10 cellular contexts compared by ENCODE assay signal in genomic region chr1:36352910-36353878, GRCh38. TPM values are rescaled to one million over a fixed set of nuclear protein-coding genes. Genes with fewer than 3 reads are reported as not detected.
A peak's percentile ranks its signal among the peaks of the same experiment; 100 is the strongest.
DNase-seq lines count a peak whose midpoint lies in the region; ATAC-seq and TF ChIP-seq lines count a peak whose summit lies in the region.
"Had no signal": no experiment of that assay in that cellular context is flagged by ENCODE, and none has a peak within 500 bp of the region (broad histone marks: within the 10 kb centered on the region; RNA-seq: fewer than 3 reads in every experiment).

No MANE protein-coding gene starts in this region.

- peaks cover 83% of the 10 kb centered on the region for H3K36me3 Mint-ChIP-seq in activated T-cell treated with anti-CD3 and anti-CD28 coated beads, Interleukin-2, amount 50 U/mL, for 24 hours (ENCODE audit: low read depth)
- H3K36me3 Mint-ChIP-seq in activated T-cell treated with anti-CD3 and anti-CD28 coated beads, Interleukin-2, amount 50 U/mL, for 72 hours (ENCODE audit: insufficient read depth in 2 of 2), result peaks cover 3 to 15% of the 10 kb centered on the region in 2 donors

- peaks cover 28% of the 10 kb centered on the region for H3K4me1 Mint-ChIP-seq in activated T-cell treated with anti-CD3 and anti-CD28 coated beads, Interleukin-2, amount 50 U/mL, for 24 hours (ENCODE audit: low read depth)
- H3K4me1 Mint-ChIP-seq in activated T-cell treated with anti-CD3 and anti-CD28 coated beads, Interleukin-2, amount 50 U/mL, for 72 hours (ENCODE audit: low read depth), result peaks cover 25% of the 10 kb centered on the region

- no peak for DNase-seq in activated T-cell treated with anti-CD3 and anti-CD28 coated beads, Interleukin-2, amount 50 U/mL, for 24 hours
- DNase-seq in activated T-cell treated with anti-CD3 and anti-CD28 coated beads, Interleukin-2, amount 50 U/mL, for 72 hours, result no peak
- peak; percentile 54 for DNase-seq in adipocyte (ENCODE audit: low read depth)
- peak; percentile 75 to 89 for DNase-seq in foreskin fibroblast
- peak; percentile 51 for DNase-seq in stromal cell of bone marrow (ENCODE audit: low read depth)
- DNase-seq in DMS53 treated with DMSO at 0.1 percent for 48 hours (lab: John Stamatoyannopoulos, UW; ENCODE audit: unreplicated experiment), result no peak
- DNase-seq: NCI-H1417; stimulated activated naive CD8-positive, alpha-beta T cell treated with anti-CD3 and anti-CD28 coated beads, Interleukin-15, Interleukin-2, amounts not matched to agents 100 U/mL and 50 U/mL, for 24 hours had no signal

- H3K4me3 ChIP-seq in adipocyte (ENCODE audit: low read length), result no peak overlapping the region
- no peak overlapping the region for H3K4me3 ChIP-seq in foreskin fibroblast (ENCODE audit: low read depth in 1 of 2, low read length in 2 of 2)

- no peaks in the 10 kb centered on the region for H3K27me3 Mint-ChIP-seq in activated T-cell treated with anti-CD3 and anti-CD28 coated beads, Interleukin-2, amount 50 U/mL, for 24 hours
- H3K27me3 Mint-ChIP-seq in activated T-cell treated with anti-CD3 and anti-CD28 coated beads, Interleukin-2, amount 50 U/mL, for 72 hours (ENCODE audit: low read depth), result no peaks in the 10 kb centered on the region

- H3K4me1 ChIP-seq in adipocyte (ENCODE audit: control insufficient read depth, insufficient read depth, low read length), result peaks cover 44% of the 10 kb centered on the region

- H3K27me3 ChIP-seq in adipocyte (replicated peaks; ENCODE audit: control insufficient read depth, insufficient read depth, low read length), result no peaks in the 10 kb centered on the region

- ATAC-seq in activated T-cell treated with anti-CD3 and anti-CD28 coated beads, Interleukin-2, amount 50 U/mL, for 72 hours (replicated peaks in 1 of 2), result no peak
- ATAC-seq in GM18861 (IDR thresholded peaks at IDR 0.05; ENCODE audit: unreplicated experiment), result no peak
- ATAC-seq in HG03135 (IDR thresholded peaks at IDR 0.05; ENCODE audit: unreplicated experiment), result no peak
- ATAC-seq: stimulated activated naive CD8-positive, alpha-beta T cell treated with anti-CD3 and anti-CD28 coated beads, Interleukin-15, Interleukin-2, amounts not matched to agents 100 U/mL and 50 U/mL, for 24 hours had no signal

- no peaks in the 10 kb centered on the region for H3K9me3 ChIP-seq in adipocyte (ENCODE audit: control insufficient read depth, low read length)

- H3K27ac Mint-ChIP-seq in activated T-cell treated with anti-CD3 and anti-CD28 coated beads, Interleukin-2, amount 50 U/mL, for 24 hours, result peak overlapping the region; percentile 72
- no peak overlapping the region for H3K27ac Mint-ChIP-seq in activated T-cell treated with anti-CD3 and anti-CD28 coated beads, Interleukin-2, amount 50 U/mL, for 72 hours

- H3K36me3 ChIP-seq in adipocyte (ENCODE audit: control insufficient read depth, insufficient read depth, low read length, severe bottlenecking), result peaks cover 51% of the 10 kb centered on the region

- no peaks in the 10 kb centered on the region for H3K9me3 Mint-ChIP-seq in activated T-cell treated with anti-CD3 and anti-CD28 coated beads, Interleukin-2, amount 50 U/mL, for 24 hours
- no peaks in the 10 kb centered on the region for H3K9me3 Mint-ChIP-seq in activated T-cell treated with anti-CD3 and anti-CD28 coated beads, Interleukin-2, amount 50 U/mL, for 72 hours

- no peak for TF ChIP-seq CTCF in foreskin fibroblast (IDR thresholded peaks at IDR 0.05; ENCODE audit: low read depth, low read length)

- H3K4me3 Mint-ChIP-seq in activated T-cell treated with anti-CD3 and anti-CD28 coated beads, Interleukin-2, amount 50 U/mL, for 24 hours, result no peak overlapping the region
- no peak overlapping the region for H3K4me3 Mint-ChIP-seq in activated T-cell treated with anti-CD3 and anti-CD28 coated beads, Interleukin-2, amount 50 U/mL, for 72 hours

- no peak overlapping the region for H3K9ac ChIP-seq in adipocyte (ENCODE audit: low read length)

RNA-seq across cellular contexts. Expression of gene EVA1B, which starts 29.7 kb away (rescaled TPM):
- 1 to 10 TPM; 8.0 to 9.4 TPM for total RNA-seq in activated T-cell treated with anti-CD3 and anti-CD28 coated beads, Interleukin-2, amount 50 U/mL, for 72 hours

RNA-seq across cellular contexts. Expression of gene STK40, which starts 32.5 kb away (rescaled TPM):
- 10 to 100 TPM; 56.1 to 63.5 TPM for total RNA-seq in activated T-cell treated with anti-CD3 and anti-CD28 coated beads, Interleukin-2, amount 50 U/mL, for 72 hours

RNA-seq across cellular contexts. Expression of gene LSM10, which starts 44.5 kb away (rescaled TPM):
- 10 to 100 TPM; 56.5 to 66.2 TPM for total RNA-seq in activated T-cell treated with anti-CD3 and anti-CD28 coated beads, Interleukin-2, amount 50 U/mL, for 72 hours

RNA-seq across cellular contexts. Expression of gene SH3D21, which starts 47.0 kb away (rescaled TPM):
- total RNA-seq in activated T-cell treated with anti-CD3 and anti-CD28 coated beads, Interleukin-2, amount 50 U/mL, for 72 hours, result 10 to 100 TPM in 1 of 2 donors, 1 to 10 TPM in 1; 8.1 to 16.3 TPM

Comparison
In these comparisons a context has a peak if more than half of its experiments do, and no peak if none do; other contexts are left out.
1. DNase-seq: peak in adipocyte (single experiment), foreskin fibroblast (2 of 2) and stromal cell of bone marrow (single experiment); none in activated T-cell treated with anti-CD3 and anti-CD28 coated beads, Interleukin-2, amount 50 U/mL, for 24 hours (single experiment), activated T-cell treated with anti-CD3 and anti-CD28 coated beads, Interleukin-2, amount 50 U/mL, for 72 hours (0 of 2) and DMS53 treated with DMSO at 0.1 percent for 48 hours (single experiment).